In genomic region chr5:123992641-123993040, GRCh38 we compare ENCODE assay signal across 11 cellular contexts.
"Had no signal": no experiment of that assay in that cellular context is flagged by ENCODE, and none has a peak within 500 bp of the region (broad histone marks: within the 10 kb centered on the region; RNA-seq: fewer than 3 reads in every experiment).

No MANE protein-coding gene starts in this region.

- ATAC-seq: esophagus mucosa; left colon; lower lobe of right lung; stimulated activated memory B cell treated with anti-CD40 and anti-IgM and Interleukin-4, amounts not matched to agents 10 μg/mL and 1 μg/mL and 100 μg/mL, for 72 hours had no signal

- DNase-seq: activated CD4-positive, alpha-beta T cell treated with anti-CD3 and anti-CD28 coated beads, Interleukin-2, amount 50 U/mL, for 4 hours; activated CD4-positive, CD25-positive, alpha-beta regulatory T cell treated with anti-CD3 and anti-CD28 coated beads, Interleukin-2, amount 50 U/mL, for 72 hours; activated naive CD4-positive, alpha-beta T cell treated with anti-CD3 and anti-CD28 coated beads, Interleukin-2, amount 10 ng/mL, durations not matched to agents 7 days and 5 days; hypothalamus; left colon; lower lobe of right lung; ovary; thyroid gland had no signal

- H3K4me3 ChIP-seq: lower lobe of right lung, neural progenitor cell, ovary, thyroid gland had no signal

- H3K4me2 ChIP-seq: neural progenitor cell had no signal

- H3K9me3 ChIP-seq: lower lobe of right lung, ovary, thyroid gland had no signal

- H3K27ac ChIP-seq: lower lobe of right lung, neural progenitor cell, ovary, thyroid gland had no signal

- H3K9ac ChIP-seq: neural progenitor cell had no signal

- H3K36me3 ChIP-seq: lower lobe of right lung, neural progenitor cell, ovary, thyroid gland had no signal

- H3K4me1 ChIP-seq: lower lobe of right lung, thyroid gland had no signal

- H3K27me3 ChIP-seq: neural progenitor cell, ovary, thyroid gland had no signal

- H2AFZ ChIP-seq: neural progenitor cell had no signal
